In genomic region chr12:103903979-103904378, GRCh38 we compare ENCODE assay signal across 13 cellular contexts.
"Had no signal": no experiment of that assay in that cellular context is flagged by ENCODE, and none has a peak within 500 bp of the region (broad histone marks: within the 10 kb centered on the region; RNA-seq: fewer than 3 reads in every experiment).

No MANE protein-coding gene starts in this region.

- H3K4me3 ChIP-seq: coronary artery, vagina had no signal

- H3K27ac Mint-ChIP-seq: activated B cell treated with CpG ODN at 0.5 μM for 24 hours; activated CD4-positive, alpha-beta T cell treated with anti-CD3 and anti-CD28 coated beads, Interleukin-2, amount 10 ng/mL, durations not matched to agents 24 days and 14 days; T-helper 1 cell treated with Interleukin-12 subunit alpha and Interleukin-12 subunit beta and Interleukin-4 antibody, amounts not matched to agents 30 μg/mL and 1 μg/mL, for 36 hours had no signal

- H3K4me1 ChIP-seq: parathyroid adenoma, vagina had no signal

- FAIRE-seq: TTC549 had no signal

- H3K9ac ChIP-seq: parathyroid adenoma had no signal

- H3K9me3 Mint-ChIP-seq: activated B cell treated with CpG ODN at 0.5 μM for 24 hours had no signal

- H3K9me3 ChIP-seq: vagina had no signal

- H3K27ac ChIP-seq: coronary artery, parathyroid adenoma, vagina had no signal

- DNase-seq: activated B cell treated with CpG ODN at 0.5 μM for 24 hours; activated CD4-positive, alpha-beta T cell treated with anti-CD3 and anti-CD28 coated beads, Interleukin-2, amount 10 ng/mL, durations not matched to agents 24 days and 14 days; activated gamma-delta T cell treated with Interleukin-2 at 50 U/mL for 16 hours; activated T-cell treated with anti-CD3 and anti-CD28 coated beads, Interleukin-2, amount 50 U/mL, for 1 hour; caudate nucleus; effector CD8-positive, alpha-beta T cell; hippocampal formation; stimulated activated CD4-positive, alpha-beta T cell treated with anti-CD3 and anti-CD28 coated beads, Interleukin-4, amount 100 ng/mL, for 4 hours had no signal

- H3K79me2 ChIP-seq: parathyroid adenoma had no signal

- H3K4me3 Mint-ChIP-seq: activated B cell treated with CpG ODN at 0.5 μM for 24 hours; activated CD4-positive, alpha-beta T cell treated with anti-CD3 and anti-CD28 coated beads, Interleukin-2, amount 10 ng/mL, durations not matched to agents 24 days and 14 days; T-helper 1 cell treated with Interleukin-12 subunit alpha and Interleukin-12 subunit beta and Interleukin-4 antibody, amounts not matched to agents 30 μg/mL and 1 μg/mL, for 36 hours had no signal

- H3K27me3 ChIP-seq: vagina had no signal

- H3K36me3 ChIP-seq: vagina had no signal

- H3K27me3 Mint-ChIP-seq: activated B cell treated with CpG ODN at 0.5 μM for 24 hours; activated CD4-positive, alpha-beta T cell treated with anti-CD3 and anti-CD28 coated beads, Interleukin-2, amount 10 ng/mL, durations not matched to agents 24 days and 14 days had no signal

- H2AFZ ChIP-seq: parathyroid adenoma had no signal
